12 cellular contexts compared by ENCODE assay signal in genomic region chr3:122969585-122970453, GRCh38. TPM values are rescaled to one million over a fixed set of nuclear protein-coding genes. Genes with fewer than 3 reads are reported as not detected.
DNase-seq lines count a peak whose midpoint lies in the region; ATAC-seq and TF ChIP-seq lines count a peak whose summit lies in the region.
"Had no signal": no experiment of that assay in that cellular context is flagged by ENCODE, and none has a peak within 500 bp of the region (broad histone marks: within the 10 kb centered on the region; RNA-seq: fewer than 3 reads in every experiment).

No MANE protein-coding gene starts in this region.

- peak; percentile 70 to 71 for ATAC-seq in left cardiac atrium
- no peak for ATAC-seq in thoracic aorta (ENCODE audit: insufficient number of reproducible peaks, low FRiP score, low read depth)
- no peak for ATAC-seq in HG02588 (IDR thresholded peaks at IDR 0.05; ENCODE audit: unreplicated experiment)

- in situ Hi-C loops in astrocyte of the cerebellum (cut with HindIII; ENCODE audit: low sequenced_read_pairs): no loop called here

- H3K36me3 ChIP-seq in MG63: no peaks in the 10 kb centered on the region
- H3K36me3 ChIP-seq in thoracic aorta: no peaks in the 10 kb centered on the region
- H3K36me3 ChIP-seq: esophagus squamous epithelium had no signal

- H3K9me3 ChIP-seq in MG63 (no peaks in the 10 kb centered on the region), thoracic aorta (no peaks in the 10 kb centered on the region)
- H3K9me3 ChIP-seq: esophagus squamous epithelium had no signal

- H3K27me3 ChIP-seq in MG63: no peaks in the 10 kb centered on the region
- H3K27me3 ChIP-seq in thoracic aorta (replicated peaks; ENCODE audit: insufficient read depth): no peaks in the 10 kb centered on the region
- H3K27me3 ChIP-seq: esophagus squamous epithelium had no signal

- peak; percentile 84 for DNase-seq in MG63
- DNase-seq in astrocyte of the cerebellum (ENCODE audit: low read depth): peak; percentile 55
- DNase-seq in left cardiac atrium: peak; percentile 53
- DNase-seq in thoracic aorta (ENCODE audit: low spot score): no peak
- no peak for DNase-seq in SW480 (ENCODE audit: low spot score)
- no peak for DNase-seq in AG08396 (ENCODE audit: low spot score)
- DNase-seq: activated CD8-positive, alpha-beta memory T cell treated with anti-CD3 and anti-CD28 coated beads, Interleukin-2, amount 50 U/mL, for 4 hours; esophagus squamous epithelium; NCI-H82 had no signal

- H3K4me3 ChIP-seq in MG63 (no peak overlapping the region), astrocyte of the cerebellum (ENCODE audit: low read depth, low read length) (no peak overlapping the region), thoracic aorta (peak overlapping the region; percentile 14)
- H3K4me3 ChIP-seq: esophagus squamous epithelium had no signal

- H3K4me1 ChIP-seq in thoracic aorta (ENCODE audit: control insufficient read depth in 1 of 2, low read depth in 2 of 2): peaks cover 24 to 43% of the 10 kb centered on the region in 2 donors

- intact Hi-C loops in left cardiac atrium (cut with DNase I): no loop called here

- H3K27ac ChIP-seq in thoracic aorta: peak overlapping the region; percentile 54 to 65
- H3K27ac ChIP-seq: esophagus squamous epithelium had no signal

- TF ChIP-seq CTCF in astrocyte of the cerebellum (IDR thresholded peaks at IDR 0.05; ENCODE audit: low read depth, low read length, missing control alignments) (no peak), thoracic aorta (IDR thresholded peaks at IDR 0.05) (no peak)

RNA-seq across cellular contexts. Expression of gene SEMA5B, which starts 57.7 kb away (rescaled TPM):
- not detected in 2 replicates for total RNA-seq in MG63 (2014; rRNA removed; shearing (Covaris generic); ENCODE audit: low replicate concordance)
- total RNA-seq in left cardiac atrium (1 to 10 TPM; 1.7 to 2.4 TPM), thoracic aorta (1 to 10 TPM in 1 of 2 donors, under 1 TPM in 1; 0.14 to 3.2 TPM)
- total RNA-seq: H4, mesenteric fat pad had no signal

Comparison
In these comparisons a context has a peak if more than half of its experiments do, and no peak if none do; other contexts are left out.
1. DNase-seq: peak in MG63 (single experiment), astrocyte of the cerebellum (single experiment) and left cardiac atrium (single experiment); none in thoracic aorta (single experiment), SW480 (single experiment) and AG08396 (single experiment).
2. ATAC-seq: peak in left cardiac atrium (2 of 2); none in thoracic aorta (single experiment) and HG02588 (single experiment).